ENCODE assay signal across 8 cellular contexts in the genomic region with DNA sequence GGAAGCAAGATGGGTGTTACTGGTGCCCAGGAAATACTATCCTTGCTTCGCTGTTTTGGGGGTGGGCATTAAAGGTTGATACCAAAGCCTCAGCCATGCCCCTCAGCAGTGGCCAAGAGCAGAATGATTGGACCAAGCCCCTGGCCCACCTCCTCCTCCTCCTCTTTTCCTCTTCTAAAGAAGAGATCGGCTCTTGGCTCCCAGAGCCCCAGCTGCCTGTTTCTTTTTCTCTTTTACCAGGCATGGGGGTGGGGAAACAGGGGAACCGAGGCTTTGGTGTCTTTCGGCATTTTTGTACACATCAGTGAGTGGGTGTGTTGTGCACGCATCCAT. TPM values are rescaled to one million over a fixed set of nuclear protein-coding genes. Genes with fewer than 3 reads are reported as not detected.
DNase-seq lines count a peak whose midpoint lies in the region; ATAC-seq and TF ChIP-seq lines count a peak whose summit lies in the region.

No MANE protein-coding gene starts in this region.

- BruUV-seq in OCI-LY7 (replicated peaks; lab: Mats Ljungman, UMichigan), result no TSS peak

- peaks cover 6% of the 10 kb centered on the region for H3K27me3 Mint-ChIP-seq in CD4-positive, CD25-positive, alpha-beta regulatory T cell

- peak overlapping the region; percentile 95 to 96 (median 96) for H3K27ac Mint-ChIP-seq in CD4-positive, CD25-positive, alpha-beta regulatory T cell

- DNase-seq in CD4-positive, CD25-positive, alpha-beta regulatory T cell, result no peak
- DNase-seq in OCI-LY7 (ENCODE audit: low spot score), result no peak
- DNase-seq in effector memory CD4-positive, alpha-beta T cell, result no peak
- no peak for DNase-seq in osteoblast (ENCODE audit: insufficient read length, low spot score, missing footprints)
- no peak for DNase-seq in kidney glomerular epithelial cell (lab: John Stamatoyannopoulos, UW)
- DNase-seq in activated effector memory CD4-positive, alpha-beta T cell treated with anti-CD3 and anti-CD28 coated beads, Interleukin-2, amount 50 U/mL, for 16 hours, result no peak
- DNase-seq in stimulated activated CD4-positive, alpha-beta T cell treated with anti-CD3 and anti-CD28 coated beads, Interleukin-1b, Interleukin-23, amount 100 ng/mL, for 48 hours, result no peak

- TF ChIP-seq CTCF in OCI-LY7 (conservative IDR thresholded peaks at IDR 0.05; ENCODE audit: low read length), result no peak
- no peak for TF ChIP-seq CTCF in osteoblast (IDR thresholded peaks at IDR 0.05; ENCODE audit: extremely low read depth, low read depth, low read length)

- H2AFZ ChIP-seq in OCI-LY7 (ENCODE audit: low read length) (peak overlapping the region; percentile 77; the same call in 1 of the 2 replicates), osteoblast (ENCODE audit: low read length) (peak overlapping the region; percentile 77)

- H3K36me3 ChIP-seq in CD4-positive, CD25-positive, alpha-beta regulatory T cell (ENCODE audit: control insufficient read depth, insufficient read depth, low read length), result no peaks in the 10 kb centered on the region
- H3K36me3 ChIP-seq in OCI-LY7 (ENCODE audit: insufficient read depth, low read length) (no peaks in the 10 kb centered on the region), osteoblast (ENCODE audit: insufficient read depth, low read length) (no peaks in the 10 kb centered on the region)
- H3K36me3 ChIP-seq in effector memory CD4-positive, alpha-beta T cell (ENCODE audit: control insufficient read depth, insufficient read depth, low read length), result no peaks in the 10 kb centered on the region

- H3K9me2 ChIP-seq in OCI-LY7 (ENCODE audit: insufficient read depth, low read length), result no peaks in the 10 kb centered on the region

- H3K9me3 ChIP-seq in CD4-positive, CD25-positive, alpha-beta regulatory T cell (ENCODE audit: control insufficient read depth in 2 of 2, low read length in 2 of 2), result no peaks in the 10 kb centered on the region
- H3K9me3 ChIP-seq in OCI-LY7 (ENCODE audit: low read length) (no peaks in the 10 kb centered on the region), osteoblast (ENCODE audit: low read depth, low read length) (no peaks in the 10 kb centered on the region)
- no peaks in the 10 kb centered on the region for H3K9me3 ChIP-seq in effector memory CD4-positive, alpha-beta T cell (ENCODE audit: control insufficient read depth, low read length)

- POLR2A ChIA-PET in OCI-LY7 (lab: Charles Lee), result interaction anchor here (0.6 kb wide), 1 partner anchor 32 kb away, joined by 7 read pairs; no protein-coding TSS in a partner anchor

- CTCF ChIA-PET in OCI-LY7 (lab: Charles Lee; ENCODE audit: unreplicated experiment), result no interaction called here

- H4K20me1 ChIP-seq in OCI-LY7 (ENCODE audit: insufficient read depth, low read length) (no peaks in the 10 kb centered on the region), osteoblast (ENCODE audit: insufficient read depth, low read length) (peaks cover 40% of the 10 kb centered on the region)

- H3K36me3 Mint-ChIP-seq in CD4-positive, CD25-positive, alpha-beta regulatory T cell, result peaks cover 4% of the 10 kb centered on the region

- peaks cover 0 to 2% (median 0%) of the 10 kb centered on the region in 7 donors for H3K9me3 Mint-ChIP-seq in CD4-positive, CD25-positive, alpha-beta regulatory T cell

- H3K27me3 ChIP-seq in CD4-positive, CD25-positive, alpha-beta regulatory T cell (ENCODE audit: control insufficient read depth, insufficient read depth, low read length), result no peaks in the 10 kb centered on the region
- no peaks in the 10 kb centered on the region for H3K27me3 ChIP-seq in effector memory CD4-positive, alpha-beta T cell (replicated peaks; ENCODE audit: control insufficient read depth, insufficient read depth, low read length, poor library complexity, severe bottlenecking)
- H3K27me3 ChIP-seq in osteoblast (ENCODE audit: insufficient read depth, low read length), result no peaks in the 10 kb centered on the region

- H3K27ac ChIP-seq in CD4-positive, CD25-positive, alpha-beta regulatory T cell (ENCODE audit: insufficient read depth, low read length, poor library complexity, severe bottlenecking), result peak overlapping the region; percentile 71
- H3K27ac ChIP-seq in OCI-LY7 (ENCODE audit: low read depth, low read length, poor library complexity, severe bottlenecking), result no peak overlapping the region
- peak overlapping the region; percentile 61 for H3K27ac ChIP-seq in effector memory CD4-positive, alpha-beta T cell (ENCODE audit: insufficient read depth, low read length, poor library complexity, severe bottlenecking)
- peak overlapping the region; percentile 71 for H3K27ac ChIP-seq in osteoblast (ENCODE audit: low read depth, low read length)

- H3K4me1 ChIP-seq in CD4-positive, CD25-positive, alpha-beta regulatory T cell (ENCODE audit: control insufficient read depth, insufficient read depth, low read length, poor library complexity, severe bottlenecking), result peaks cover 80% of the 10 kb centered on the region
- H3K4me1 ChIP-seq in OCI-LY7 (ENCODE audit: insufficient read depth, low read length, poor library complexity, severe bottlenecking) (peaks cover 49% of the 10 kb centered on the region), osteoblast (ENCODE audit: insufficient read depth, low read length) (peaks cover 76% of the 10 kb centered on the region)
- peaks cover 77% of the 10 kb centered on the region for H3K4me1 ChIP-seq in effector memory CD4-positive, alpha-beta T cell (ENCODE audit: control insufficient read depth, insufficient read depth, low read length, poor library complexity, severe bottlenecking)

- H3K4me1 Mint-ChIP-seq in CD4-positive, CD25-positive, alpha-beta regulatory T cell, result peaks cover 12 to 92% (median 57%) of the 10 kb centered on the region in 4 donors

- intact Hi-C loops in OCI-LY7 (cut with micrococcal nuclease; ENCODE audit: unreplicated experiment), result no loop called here

- H3K4me2 ChIP-seq in OCI-LY7 (ENCODE audit: low read length) (peak overlapping the region; percentile 65), osteoblast (ENCODE audit: insufficient read depth, low read length) (peak overlapping the region; percentile 82)

- no peak for ATAC-seq in CD4-positive, CD25-positive, alpha-beta regulatory T cell (ENCODE audit: low read depth in 2 of 2)
- no peak for ATAC-seq in HG02678 (IDR thresholded peaks at IDR 0.05; ENCODE audit: unreplicated experiment)

- peak overlapping the region; percentile 87 to 91 (median 91) for H3K4me3 Mint-ChIP-seq in CD4-positive, CD25-positive, alpha-beta regulatory T cell

- H3K4me3 ChIP-seq in CD4-positive, CD25-positive, alpha-beta regulatory T cell (ENCODE audit: low read depth, low read length), result peak overlapping the region; percentile 63
- H3K4me3 ChIP-seq in OCI-LY7 (ENCODE audit: low read depth, low read length, poor library complexity, severe bottlenecking) (peak overlapping the region; percentile 28), osteoblast (ENCODE audit: insufficient read depth, low read length) (peak overlapping the region; percentile 65)
- H3K4me3 ChIP-seq in effector memory CD4-positive, alpha-beta T cell (ENCODE audit: insufficient read depth, low read depth, low read length, poor library complexity, severe bottlenecking), result peak overlapping the region; percentile 57

- H3K79me2 ChIP-seq in OCI-LY7 (ENCODE audit: insufficient read depth, low read depth, low read length), result no peaks in the 10 kb centered on the region
- peaks cover 55% of the 10 kb centered on the region for H3K79me2 ChIP-seq in osteoblast (ENCODE audit: insufficient read depth, low read length)

RNA-seq across cellular contexts. Expression of gene THRA, which starts 5.8 kb away (rescaled TPM):
- total RNA-seq in CD4-positive, CD25-positive, alpha-beta regulatory T cell, result 29.4 TPM
- polyA plus RNA-seq in CD4-positive, CD25-positive, alpha-beta regulatory T cell, result 10 to 100 TPM; 10.7 to 15.9 (median 13.4) TPM
- 5.4 and 9.3 TPM in 2 replicates for total RNA-seq in OCI-LY7 (2014; rRNA removed; shearing (Covaris generic))
- 3.9 and 5.1 TPM in 2 replicates for total RNA-seq in OCI-LY7 (2022)
- 30.6 and 33.3 TPM in 2 replicates for total RNA-seq in osteoblast

RNA-seq across cellular contexts. Expression of gene MED24, which starts 14.3 kb away (rescaled TPM):
- total RNA-seq in CD4-positive, CD25-positive, alpha-beta regulatory T cell, result 78.8 TPM
- polyA plus RNA-seq in CD4-positive, CD25-positive, alpha-beta regulatory T cell, result 10 to 100 TPM; 34.3 to 46.1 (median 40.3) TPM
- 36.3 and 65.9 TPM in 2 replicates for total RNA-seq in OCI-LY7 (2014; rRNA removed; shearing (Covaris generic))
- 103 and 112 TPM in 2 replicates for total RNA-seq in OCI-LY7 (2022)
- total RNA-seq in osteoblast, result 33.6 and 36.6 TPM in 2 replicates

RNA-seq across cellular contexts. Expression of gene NR1D1, which starts 31.8 kb away (rescaled TPM):
- 29.5 TPM for total RNA-seq in CD4-positive, CD25-positive, alpha-beta regulatory T cell
- polyA plus RNA-seq in CD4-positive, CD25-positive, alpha-beta regulatory T cell, result 10 to 100 TPM in 1 of 4 donors, 1 to 10 TPM in 3; 4.9 to 10.1 (median 6.2) TPM
- 1.7 and 2.3 TPM in 2 replicates for total RNA-seq in OCI-LY7 (2014; rRNA removed; shearing (Covaris generic))
- 7.0 and 8.7 TPM in 2 replicates for total RNA-seq in OCI-LY7 (2022)
- total RNA-seq in osteoblast, result 5.1 and 7.1 TPM in 2 replicates

RNA-seq across cellular contexts. Expression of gene MSL1, which starts 53.2 kb away (rescaled TPM):
- total RNA-seq in CD4-positive, CD25-positive, alpha-beta regulatory T cell, result 126 TPM
- polyA plus RNA-seq in CD4-positive, CD25-positive, alpha-beta regulatory T cell, result 10 to 100 TPM in 2 of 4 donors, 1 to 10 TPM in 2; 9.3 to 10.5 (median 9.8) TPM
- 67.2 and 95.4 TPM in 2 replicates for total RNA-seq in OCI-LY7 (2014; rRNA removed; shearing (Covaris generic))
- total RNA-seq in OCI-LY7 (2022) (96.0 and 97.2 TPM in 2 replicates), osteoblast (53.3 and 60.1 TPM in 2 replicates)

RNA-seq across cellular contexts. Expression of gene CSF3, which starts 53.3 kb away (rescaled TPM):
- not detected for total RNA-seq in CD4-positive, CD25-positive, alpha-beta regulatory T cell
- polyA plus RNA-seq in CD4-positive, CD25-positive, alpha-beta regulatory T cell, result not detected
- not detected in 2 replicates for total RNA-seq in OCI-LY7 (2014; rRNA removed; shearing (Covaris generic))
- not detected in 2 replicates for total RNA-seq in OCI-LY7 (2022)
- not detected in 2 replicates for total RNA-seq in osteoblast
